1 cellular context compared by ENCODE assay signal in genomic region chr17:45248132-45248936, GRCh38.
TF ChIP-seq lines count a peak whose summit lies in the region.

No MANE protein-coding gene starts in this region.

TF ChIP-seq in K562, 482 proteins besides CTCF, POLR2A, EP300 and RAD21 (continued from another document and continues in another):
- TF ChIP-seq, protein P1, sequence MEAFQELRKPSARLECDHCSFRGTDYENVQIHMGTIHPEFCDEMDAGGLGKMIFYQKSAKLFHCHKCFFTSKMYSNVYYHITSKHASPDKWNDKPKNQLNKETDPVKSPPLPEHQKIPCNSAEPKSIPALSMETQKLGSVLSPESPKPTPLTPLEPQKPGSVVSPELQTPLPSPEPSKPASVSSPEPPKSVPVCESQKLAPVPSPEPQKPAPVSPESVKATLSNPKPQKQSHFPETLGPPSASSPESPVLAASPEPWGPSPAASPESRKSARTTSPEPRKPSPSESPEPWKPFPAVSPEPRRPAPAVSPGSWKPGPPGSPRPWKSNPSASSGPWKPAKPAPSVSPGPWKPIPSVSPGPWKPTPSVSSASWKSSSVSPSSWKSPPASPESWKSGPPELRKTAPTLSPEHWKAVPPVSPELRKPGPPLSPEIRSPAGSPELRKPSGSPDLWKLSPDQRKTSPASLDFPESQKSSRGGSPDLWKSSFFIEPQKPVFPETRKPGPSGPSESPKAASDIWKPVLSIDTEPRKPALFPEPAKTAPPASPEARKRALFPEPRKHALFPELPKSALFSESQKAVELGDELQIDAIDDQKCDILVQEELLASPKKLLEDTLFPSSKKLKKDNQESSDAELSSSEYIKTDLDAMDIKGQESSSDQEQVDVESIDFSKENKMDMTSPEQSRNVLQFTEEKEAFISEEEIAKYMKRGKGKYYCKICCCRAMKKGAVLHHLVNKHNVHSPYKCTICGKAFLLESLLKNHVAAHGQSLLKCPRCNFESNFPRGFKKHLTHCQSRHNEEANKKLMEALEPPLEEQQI (IDR thresholded peaks at IDR 0.05) = no peak
- TF ChIP-seq GATA2 (CRISPR knock-in tag; IDR thresholded peaks at IDR 0.05) (no peak), NCOA1 (IDR thresholded peaks at IDR 0.05; ENCODE audit: low read depth) (no peak), ZKSCAN1 (IDR thresholded peaks at IDR 0.05; ENCODE audit: low read depth, low read length) (no peak), NUFIP1 (IDR thresholded peaks at IDR 0.05; ENCODE audit: partially characterized antibody) (no peak), ARID1B (IDR thresholded peaks at IDR 0.05) (no peak), ZNF586 (CRISPR knock-in tag; conservative IDR thresholded peaks at IDR 0.05) (no peak), ETS2 (tag; IDR thresholded peaks at IDR 0.05; ENCODE audit: borderline replicate concordance, poor library complexity, severe bottlenecking) (no peak), ZNF551 (CRISPR knock-in tag; IDR thresholded peaks at IDR 0.05) (no peak), ZBTB33 (CRISPR knock-in tag; IDR thresholded peaks at IDR 0.05) (no peak), ELF1 (tag; IDR thresholded peaks at IDR 0.05) (0 out of 2 replicates have a peak, but pooled peaks have one; percentile 38), SUPT5H (IDR thresholded peaks at IDR 0.05) (peak; percentile 21; the same call in 1 of the 2 replicates), SLC30A9 (CRISPR knock-in tag; IDR thresholded peaks at IDR 0.05) (no peak), XRCC3 (IDR thresholded peaks at IDR 0.05) (no peak), MBD1 (CRISPR knock-in tag; IDR thresholded peaks at IDR 0.05) (no peak), ZNF766 (CRISPR knock-in tag; conservative IDR thresholded peaks at IDR 0.05) (no peak), PHTF2 (CRISPR knock-in tag; IDR thresholded peaks at IDR 0.05) (no peak), ZFP91 (CRISPR knock-in tag; IDR thresholded peaks at IDR 0.05) (no peak), ZNF77 (CRISPR knock-in tag; IDR thresholded peaks at IDR 0.05) (no peak), STAT5A (IDR thresholded peaks at IDR 0.05; ENCODE audit: borderline replicate concordance, low read length) (no peak), NELFE (IDR thresholded peaks at IDR 0.05; ENCODE audit: insufficient read depth, insufficient read length) (no peak), PHF20 (IDR thresholded peaks at IDR 0.05; ENCODE audit: partially characterized antibody) (peak; percentile 64), TRIM24 (IDR thresholded peaks at IDR 0.05) (no peak), ZKSCAN3 (CRISPR knock-in tag; IDR thresholded peaks at IDR 0.05) (no peak), ZNF589 (CRISPR knock-in tag; IDR thresholded peaks at IDR 0.05; ENCODE audit: low read depth) (no peak)
- TF ChIP-seq, protein P2, sequence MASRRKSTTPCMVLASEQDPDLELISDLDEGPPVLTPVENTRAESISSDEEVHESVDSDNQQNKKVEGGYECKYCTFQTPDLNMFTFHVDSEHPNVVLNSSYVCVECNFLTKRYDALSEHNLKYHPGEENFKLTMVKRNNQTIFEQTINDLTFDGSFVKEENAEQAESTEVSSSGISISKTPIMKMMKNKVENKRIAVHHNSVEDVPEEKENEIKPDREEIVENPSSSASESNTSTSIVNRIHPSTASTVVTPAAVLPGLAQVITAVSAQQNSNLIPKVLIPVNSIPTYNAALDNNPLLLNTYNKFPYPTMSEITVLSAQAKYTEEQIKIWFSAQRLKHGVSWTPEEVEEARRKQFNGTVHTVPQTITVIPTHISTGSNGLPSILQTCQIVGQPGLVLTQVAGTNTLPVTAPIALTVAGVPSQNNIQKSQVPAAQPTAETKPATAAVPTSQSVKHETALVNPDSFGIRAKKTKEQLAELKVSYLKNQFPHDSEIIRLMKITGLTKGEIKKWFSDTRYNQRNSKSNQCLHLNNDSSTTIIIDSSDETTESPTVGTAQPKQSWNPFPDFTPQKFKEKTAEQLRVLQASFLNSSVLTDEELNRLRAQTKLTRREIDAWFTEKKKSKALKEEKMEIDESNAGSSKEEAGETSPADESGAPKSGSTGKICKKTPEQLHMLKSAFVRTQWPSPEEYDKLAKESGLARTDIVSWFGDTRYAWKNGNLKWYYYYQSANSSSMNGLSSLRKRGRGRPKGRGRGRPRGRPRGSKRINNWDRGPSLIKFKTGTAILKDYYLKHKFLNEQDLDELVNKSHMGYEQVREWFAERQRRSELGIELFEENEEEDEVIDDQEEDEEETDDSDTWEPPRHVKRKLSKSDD (conservative IDR thresholded peaks at IDR 0.05; ENCODE audit: low read length) = no peak
- TF ChIP-seq, protein P3, sequence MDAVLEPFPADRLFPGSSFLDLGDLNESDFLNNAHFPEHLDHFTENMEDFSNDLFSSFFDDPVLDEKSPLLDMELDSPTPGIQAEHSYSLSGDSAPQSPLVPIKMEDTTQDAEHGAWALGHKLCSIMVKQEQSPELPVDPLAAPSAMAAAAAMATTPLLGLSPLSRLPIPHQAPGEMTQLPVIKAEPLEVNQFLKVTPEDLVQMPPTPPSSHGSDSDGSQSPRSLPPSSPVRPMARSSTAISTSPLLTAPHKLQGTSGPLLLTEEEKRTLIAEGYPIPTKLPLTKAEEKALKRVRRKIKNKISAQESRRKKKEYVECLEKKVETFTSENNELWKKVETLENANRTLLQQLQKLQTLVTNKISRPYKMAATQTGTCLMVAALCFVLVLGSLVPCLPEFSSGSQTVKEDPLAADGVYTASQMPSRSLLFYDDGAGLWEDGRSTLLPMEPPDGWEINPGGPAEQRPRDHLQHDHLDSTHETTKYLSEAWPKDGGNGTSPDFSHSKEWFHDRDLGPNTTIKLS (IDR thresholded peaks at IDR 0.05; ENCODE audit: borderline replicate concordance, low read depth) = peak; percentile 50
- TF ChIP-seq, protein P4, sequence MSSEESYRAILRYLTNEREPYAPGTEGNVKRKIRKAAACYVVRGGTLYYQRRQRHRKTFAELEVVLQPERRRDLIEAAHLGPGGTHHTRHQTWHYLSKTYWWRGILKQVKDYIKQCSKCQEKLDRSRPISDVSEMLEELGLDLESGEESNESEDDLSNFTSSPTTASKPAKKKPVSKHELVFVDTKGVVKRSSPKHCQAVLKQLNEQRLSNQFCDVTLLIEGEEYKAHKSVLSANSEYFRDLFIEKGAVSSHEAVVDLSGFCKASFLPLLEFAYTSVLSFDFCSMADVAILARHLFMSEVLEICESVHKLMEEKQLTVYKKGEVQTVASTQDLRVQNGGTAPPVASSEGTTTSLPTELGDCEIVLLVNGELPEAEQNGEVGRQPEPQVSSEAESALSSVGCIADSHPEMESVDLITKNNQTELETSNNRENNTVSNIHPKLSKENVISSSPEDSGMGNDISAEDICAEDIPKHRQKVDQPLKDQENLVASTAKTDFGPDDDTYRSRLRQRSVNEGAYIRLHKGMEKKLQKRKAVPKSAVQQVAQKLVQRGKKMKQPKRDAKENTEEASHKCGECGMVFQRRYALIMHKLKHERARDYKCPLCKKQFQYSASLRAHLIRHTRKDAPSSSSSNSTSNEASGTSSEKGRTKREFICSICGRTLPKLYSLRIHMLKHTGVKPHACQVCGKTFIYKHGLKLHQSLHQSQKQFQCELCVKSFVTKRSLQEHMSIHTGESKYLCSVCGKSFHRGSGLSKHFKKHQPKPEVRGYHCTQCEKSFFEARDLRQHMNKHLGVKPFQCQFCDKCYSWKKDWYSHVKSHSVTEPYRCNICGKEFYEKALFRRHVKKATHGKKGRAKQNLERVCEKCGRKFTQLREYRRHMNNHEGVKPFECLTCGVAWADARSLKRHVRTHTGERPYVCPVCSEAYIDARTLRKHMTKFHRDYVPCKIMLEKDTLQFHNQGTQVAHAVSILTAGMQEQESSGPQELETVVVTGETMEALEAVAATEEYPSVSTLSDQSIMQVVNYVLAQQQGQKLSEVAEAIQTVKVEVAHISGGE (CRISPR knock-in tag; IDR thresholded peaks at IDR 0.05) = peak in 1 of 3 experiments; percentile 52; a peak in 2 of 6 replicates
- TF ChIP-seq, protein P5, sequence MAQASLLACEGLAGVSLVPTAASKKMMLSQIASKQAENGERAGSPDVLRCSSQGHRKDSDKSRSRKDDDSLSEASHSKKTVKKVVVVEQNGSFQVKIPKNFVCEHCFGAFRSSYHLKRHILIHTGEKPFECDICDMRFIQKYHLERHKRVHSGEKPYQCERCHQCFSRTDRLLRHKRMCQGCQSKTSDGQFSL (CRISPR knock-in tag; IDR thresholded peaks at IDR 0.05) = no peak
- TF ChIP-seq, protein P5 (tag; IDR thresholded peaks at IDR 0.05) = no peak
- TF ChIP-seq, protein P6, sequence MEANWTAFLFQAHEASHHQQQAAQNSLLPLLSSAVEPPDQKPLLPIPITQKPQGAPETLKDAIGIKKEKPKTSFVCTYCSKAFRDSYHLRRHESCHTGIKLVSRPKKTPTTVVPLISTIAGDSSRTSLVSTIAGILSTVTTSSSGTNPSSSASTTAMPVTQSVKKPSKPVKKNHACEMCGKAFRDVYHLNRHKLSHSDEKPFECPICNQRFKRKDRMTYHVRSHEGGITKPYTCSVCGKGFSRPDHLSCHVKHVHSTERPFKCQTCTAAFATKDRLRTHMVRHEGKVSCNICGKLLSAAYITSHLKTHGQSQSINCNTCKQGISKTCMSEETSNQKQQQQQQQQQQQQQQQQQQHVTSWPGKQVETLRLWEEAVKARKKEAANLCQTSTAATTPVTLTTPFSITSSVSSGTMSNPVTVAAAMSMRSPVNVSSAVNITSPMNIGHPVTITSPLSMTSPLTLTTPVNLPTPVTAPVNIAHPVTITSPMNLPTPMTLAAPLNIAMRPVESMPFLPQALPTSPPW (CRISPR knock-in tag; IDR thresholded peaks at IDR 0.05) = no peak; the same call in 1 of the 2 replicates
- TF ChIP-seq, protein P7, sequence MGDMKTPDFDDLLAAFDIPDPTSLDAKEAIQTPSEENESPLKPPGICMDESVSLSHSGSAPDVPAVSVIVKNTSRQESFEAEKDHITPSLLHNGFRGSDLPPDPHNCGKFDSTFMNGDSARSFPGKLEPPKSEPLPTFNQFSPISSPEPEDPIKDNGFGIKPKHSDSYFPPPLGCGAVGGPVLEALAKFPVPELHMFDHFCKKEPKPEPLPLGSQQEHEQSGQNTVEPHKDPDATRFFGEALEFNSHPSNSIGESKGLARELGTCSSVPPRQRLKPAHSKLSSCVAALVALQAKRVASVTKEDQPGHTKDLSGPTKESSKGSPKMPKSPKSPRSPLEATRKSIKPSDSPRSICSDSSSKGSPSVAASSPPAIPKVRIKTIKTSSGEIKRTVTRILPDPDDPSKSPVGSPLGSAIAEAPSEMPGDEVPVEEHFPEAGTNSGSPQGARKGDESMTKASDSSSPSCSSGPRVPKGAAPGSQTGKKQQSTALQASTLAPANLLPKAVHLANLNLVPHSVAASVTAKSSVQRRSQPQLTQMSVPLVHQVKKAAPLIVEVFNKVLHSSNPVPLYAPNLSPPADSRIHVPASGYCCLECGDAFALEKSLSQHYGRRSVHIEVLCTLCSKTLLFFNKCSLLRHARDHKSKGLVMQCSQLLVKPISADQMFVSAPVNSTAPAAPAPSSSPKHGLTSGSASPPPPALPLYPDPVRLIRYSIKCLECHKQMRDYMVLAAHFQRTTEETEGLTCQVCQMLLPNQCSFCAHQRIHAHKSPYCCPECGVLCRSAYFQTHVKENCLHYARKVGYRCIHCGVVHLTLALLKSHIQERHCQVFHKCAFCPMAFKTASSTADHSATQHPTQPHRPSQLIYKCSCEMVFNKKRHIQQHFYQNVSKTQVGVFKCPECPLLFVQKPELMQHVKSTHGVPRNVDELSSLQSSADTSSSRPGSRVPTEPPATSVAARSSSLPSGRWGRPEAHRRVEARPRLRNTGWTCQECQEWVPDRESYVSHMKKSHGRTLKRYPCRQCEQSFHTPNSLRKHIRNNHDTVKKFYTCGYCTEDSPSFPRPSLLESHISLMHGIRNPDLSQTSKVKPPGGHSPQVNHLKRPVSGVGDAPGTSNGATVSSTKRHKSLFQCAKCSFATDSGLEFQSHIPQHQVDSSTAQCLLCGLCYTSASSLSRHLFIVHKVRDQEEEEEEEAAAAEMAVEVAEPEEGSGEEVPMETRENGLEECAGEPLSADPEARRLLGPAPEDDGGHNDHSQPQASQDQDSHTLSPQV (IDR thresholded peaks at IDR 0.05) = 0 out of 2 replicates have a peak, but pooled peaks have one; percentile 36
